Comparison of ENCODE assay signal across 8 cellular contexts in genomic region chr19:14117668-14118164, GRCh38. TPM values are rescaled to one million over a fixed set of nuclear protein-coding genes. Genes with fewer than 3 reads are reported as not detected.
DNase-seq lines count a peak whose midpoint lies in the region; ATAC-seq and TF ChIP-seq lines count a peak whose summit lies in the region.

TSS of gene PRKACA (minus strand) at chr19:14117762. CDS start at chr19:14117547, 215 bp downstream.

- peaks cover 29 to 32% of the 10 kb centered on the region in 2 donors for H3K4me1 Mint-ChIP-seq in immature natural killer cell

- no peaks in the 10 kb centered on the region for H3K36me3 ChIP-seq in smooth muscle cell (ENCODE audit: low read depth)

- no peaks in the 10 kb centered on the region for H3K27me3 ChIP-seq in smooth muscle cell (ENCODE audit: low read depth)

- H3K27ac Mint-ChIP-seq in immature natural killer cell, result peak within 1 kb of the TSS; percentile 97 to 100 (median 100)

- H3K4me3 ChIP-seq in AG09309 (ENCODE audit: control insufficient read depth, low read depth, low read length) (peak within 1 kb of the TSS; percentile 85), smooth muscle cell (peak within 1 kb of the TSS; percentile 77)

- H3K9me3 ChIP-seq in smooth muscle cell (replicated peaks; ENCODE audit: low read depth), result no peaks in the 10 kb centered on the region

- H3K4me3 Mint-ChIP-seq in immature natural killer cell, result peak within 1 kb of the TSS; percentile 94 to 98 (median 96)

- peaks cover 0 to 1% (median 0%) of the 10 kb centered on the region in 6 donors for H3K9me3 Mint-ChIP-seq in immature natural killer cell

- peak within 1 kb of the TSS; percentile 82 for H3K9ac ChIP-seq in smooth muscle cell (ENCODE audit: low read depth)

- H3K36me3 Mint-ChIP-seq in immature natural killer cell, result no peaks in the 10 kb centered on the region

- H3F3A ChIP-seq in smooth muscle cell (ENCODE audit: low read depth), result peaks cover 11% of the 10 kb centered on the region

- ATAC-seq in GM19035 (IDR thresholded peaks at IDR 0.05; ENCODE audit: unreplicated experiment) (peak; percentile 83), HG03354 (IDR thresholded peaks at IDR 0.05; ENCODE audit: poor library complexity, severe bottlenecking, unreplicated experiment) (peak; percentile 93)

- H4K20me1 ChIP-seq in smooth muscle cell (ENCODE audit: low read depth), result peaks cover 39% of the 10 kb centered on the region

- peaks cover 23% of the 10 kb centered on the region for H3K4me1 ChIP-seq in smooth muscle cell (ENCODE audit: low read depth)

- H3K27me3 Mint-ChIP-seq in immature natural killer cell (ENCODE audit: low read depth in 3 of 3), result peaks cover 5 to 9% (median 7%) of the 10 kb centered on the region in 3 donors

- H3K27ac ChIP-seq in caudate nucleus (ENCODE audit: low read depth, low read length) (peak within 1 kb of the TSS; percentile 99), smooth muscle cell (ENCODE audit: low read depth) (peak within 1 kb of the TSS; percentile 73)

- H3K79me2 ChIP-seq in smooth muscle cell (ENCODE audit: low read depth), result peaks cover 44% of the 10 kb centered on the region

- DNase-seq in AG09309 (ENCODE audit: low read depth), result peak; percentile 94
- peak; percentile 98 to 100 for DNase-seq in NCI-H446 (lab: John Stamatoyannopoulos, UW)
- DNase-seq in activated CD4-positive, CD25-positive, alpha-beta regulatory T cell (lab: John Stamatoyannopoulos, UW), result peak; percentile 94 to 99 (median 96)
- peak; percentile 91 to 100 (median 99) for DNase-seq in caudate nucleus (lab: John Stamatoyannopoulos, UW)
- peak; percentile 99 for DNase-seq in immature natural killer cell
- DNase-seq in smooth muscle cell (lab: John Stamatoyannopoulos, UW; ENCODE audit: unreplicated experiment), result peak; percentile 95

- WGBS in smooth muscle cell (ENCODE audit: low lambda C conversion rate), result 0% methylated on average over 31 of the region's 67 CpGs

- no peak for TF ChIP-seq CTCF in AG09309 (IDR thresholded peaks at IDR 0.05; ENCODE audit: control insufficient read depth, insufficient read depth, low read depth, low read length, missing control alignments)
- no peak for TF ChIP-seq CTCF in smooth muscle cell (IDR thresholded peaks at IDR 0.05; ENCODE audit: borderline replicate concordance, insufficient read depth, poor library complexity, severe bottlenecking)

- H3K4me2 ChIP-seq in smooth muscle cell, result peak within 1 kb of the TSS; percentile 95

- peak within 1 kb of the TSS; percentile 77 for H2AFZ ChIP-seq in smooth muscle cell (ENCODE audit: low read depth)

RNA-seq across cellular contexts. Expression of gene PRKACA, which starts in this region (rescaled TPM):
- polyA plus RNA-seq in immature natural killer cell, result 1 to 10 TPM in 2 of 3 donors, under 1 TPM in 1; 0.64 to 1.7 (median 1.4) TPM
- total RNA-seq in smooth muscle cell, result 20.7 and 30.3 TPM in 2 replicates
- 11.1 and 14.4 TPM in 2 replicates for polyA plus RNA-seq in smooth muscle cell

Comparison
In these comparisons a context has a peak if more than half of its experiments do, and no peak if none do; other contexts are left out.
1. Peak in every context shown above with its lines: DNase-seq, ATAC-seq, H3K4me3 ChIP-seq and H3K27ac ChIP-seq.